ENCODE assay signal across 1 cellular context in the genomic region with DNA sequence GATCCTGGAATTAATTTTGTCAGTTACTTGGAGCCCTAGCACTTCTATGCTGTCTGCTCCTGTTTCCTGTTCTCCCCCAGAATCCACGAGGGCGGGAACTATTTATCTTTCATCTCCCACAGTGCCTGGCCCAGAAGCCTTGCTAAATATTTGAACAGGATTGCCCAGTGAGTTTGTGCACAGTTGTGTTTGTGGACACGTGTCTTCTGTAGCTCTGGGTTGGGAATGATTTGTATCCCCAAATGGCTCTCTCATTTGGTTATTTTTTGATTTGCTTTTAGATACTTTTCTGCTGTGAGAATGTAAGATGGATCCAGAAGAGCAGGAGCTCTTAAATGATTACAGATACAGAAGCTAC.
A peak's percentile ranks its signal among the peaks of the same experiment; 100 is the strongest.
TF ChIP-seq lines count a peak whose summit lies in the region.

No MANE protein-coding gene starts in this region.

TF ChIP-seq in K562, 482 proteins besides CTCF, POLR2A, EP300 and RAD21 (continued from another document):
- TF ChIP-seq, protein P1, sequence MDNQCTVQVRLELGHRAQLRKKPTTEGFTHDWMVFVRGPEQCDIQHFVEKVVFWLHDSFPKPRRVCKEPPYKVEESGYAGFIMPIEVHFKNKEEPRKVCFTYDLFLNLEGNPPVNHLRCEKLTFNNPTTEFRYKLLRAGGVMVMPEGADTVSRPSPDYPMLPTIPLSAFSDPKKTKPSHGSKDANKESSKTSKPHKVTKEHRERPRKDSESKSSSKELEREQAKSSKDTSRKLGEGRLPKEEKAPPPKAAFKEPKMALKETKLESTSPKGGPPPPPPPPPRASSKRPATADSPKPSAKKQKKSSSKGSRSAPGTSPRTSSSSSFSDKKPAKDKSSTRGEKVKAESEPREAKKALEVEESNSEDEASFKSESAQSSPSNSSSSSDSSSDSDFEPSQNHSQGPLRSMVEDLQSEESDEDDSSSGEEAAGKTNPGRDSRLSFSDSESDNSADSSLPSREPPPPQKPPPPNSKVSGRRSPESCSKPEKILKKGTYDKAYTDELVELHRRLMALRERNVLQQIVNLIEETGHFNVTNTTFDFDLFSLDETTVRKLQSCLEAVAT (IDR thresholded peaks at IDR 0.05), result no peak
- TF ChIP-seq, protein P2, sequence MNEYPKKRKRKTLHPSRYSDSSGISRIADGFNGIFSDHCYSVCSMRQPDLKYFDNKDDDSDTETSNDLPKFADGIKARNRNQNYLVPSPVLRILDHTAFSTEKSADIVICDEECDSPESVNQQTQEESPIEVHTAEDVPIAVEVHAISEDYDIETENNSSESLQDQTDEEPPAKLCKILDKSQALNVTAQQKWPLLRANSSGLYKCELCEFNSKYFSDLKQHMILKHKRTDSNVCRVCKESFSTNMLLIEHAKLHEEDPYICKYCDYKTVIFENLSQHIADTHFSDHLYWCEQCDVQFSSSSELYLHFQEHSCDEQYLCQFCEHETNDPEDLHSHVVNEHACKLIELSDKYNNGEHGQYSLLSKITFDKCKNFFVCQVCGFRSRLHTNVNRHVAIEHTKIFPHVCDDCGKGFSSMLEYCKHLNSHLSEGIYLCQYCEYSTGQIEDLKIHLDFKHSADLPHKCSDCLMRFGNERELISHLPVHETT (CRISPR knock-in tag; conservative IDR thresholded peaks at IDR 0.05 in 1 of 2, IDR thresholded peaks at IDR 0.05 in 1 of 2), result 0 out of 4 replicates have a peak, but pooled peaks of 1 of the 2 experiments have one; percentile 46
- TF ChIP-seq, protein P3, sequence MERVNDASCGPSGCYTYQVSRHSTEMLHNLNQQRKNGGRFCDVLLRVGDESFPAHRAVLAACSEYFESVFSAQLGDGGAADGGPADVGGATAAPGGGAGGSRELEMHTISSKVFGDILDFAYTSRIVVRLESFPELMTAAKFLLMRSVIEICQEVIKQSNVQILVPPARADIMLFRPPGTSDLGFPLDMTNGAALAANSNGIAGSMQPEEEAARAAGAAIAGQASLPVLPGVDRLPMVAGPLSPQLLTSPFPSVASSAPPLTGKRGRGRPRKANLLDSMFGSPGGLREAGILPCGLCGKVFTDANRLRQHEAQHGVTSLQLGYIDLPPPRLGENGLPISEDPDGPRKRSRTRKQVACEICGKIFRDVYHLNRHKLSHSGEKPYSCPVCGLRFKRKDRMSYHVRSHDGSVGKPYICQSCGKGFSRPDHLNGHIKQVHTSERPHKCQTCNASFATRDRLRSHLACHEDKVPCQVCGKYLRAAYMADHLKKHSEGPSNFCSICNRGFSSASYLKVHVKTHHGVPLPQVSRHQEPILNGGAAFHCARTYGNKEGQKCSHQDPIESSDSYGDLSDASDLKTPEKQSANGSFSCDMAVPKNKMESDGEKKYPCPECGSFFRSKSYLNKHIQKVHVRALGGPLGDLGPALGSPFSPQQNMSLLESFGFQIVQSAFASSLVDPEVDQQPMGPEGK (CRISPR knock-in tag; IDR thresholded peaks at IDR 0.05; ENCODE audit: borderline replicate concordance), result 0 out of 2 replicates have a peak, but pooled peaks have one; percentile 36
- TF ChIP-seq SMARCE1 (IDR thresholded peaks at IDR 0.05), result no peak
- peak; percentile 39 for TF ChIP-seq L3MBTL2 (IDR thresholded peaks at IDR 0.05)
